ENCODE assay signal across 13 cellular contexts in the genomic region with DNA sequence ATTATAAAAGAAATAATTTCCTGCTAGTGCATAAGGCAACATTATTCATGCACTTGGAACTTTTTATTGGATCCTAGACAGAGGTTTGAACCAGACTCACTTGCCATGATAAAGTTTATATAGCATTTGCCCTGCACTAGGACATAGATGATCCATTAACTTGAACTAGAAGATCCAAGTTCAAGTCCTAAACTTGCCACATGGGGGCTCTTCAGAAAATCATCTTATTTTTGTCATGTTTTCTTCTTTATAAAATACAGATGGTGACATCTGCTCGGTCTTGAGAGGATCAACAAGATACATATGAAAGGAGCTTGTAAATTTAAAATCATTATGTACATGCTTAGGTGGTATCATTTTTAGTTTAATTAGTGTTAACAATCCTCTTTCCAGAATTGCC.
DNase-seq lines count a peak whose midpoint lies in the region; ATAC-seq and TF ChIP-seq lines count a peak whose summit lies in the region.
"Had no signal": no experiment of that assay in that cellular context is flagged by ENCODE, and none has a peak within 500 bp of the region (broad histone marks: within the 10 kb centered on the region; RNA-seq: fewer than 3 reads in every experiment).

No MANE protein-coding gene starts in this region.

- in situ Hi-C loops in GM13976 (cut with MboI; ENCODE audit: low sequenced_read_pairs, unreplicated experiment) = no loop called here

- H3K36me3 ChIP-seq in cardiac muscle cell (no peaks in the 10 kb centered on the region), heart left ventricle (no peaks in the 10 kb centered on the region), upper lobe of right lung (no peaks in the 10 kb centered on the region)
- H3K36me3 ChIP-seq: ovary, transverse colon had no signal

- WGBS in heart left ventricle, 4 donors = 59 to 70% (median 64%) methylated on average over 1 of the region's 1 CpG

- H3K27ac ChIP-seq in cardiac muscle cell (no peak overlapping the region), heart left ventricle (no peak overlapping the region), upper lobe of right lung (no peak overlapping the region)
- H3K27ac ChIP-seq: ovary, transverse colon had no signal

- peak; percentile 17 for TF ChIP-seq CTCF in cardiac muscle cell (IDR thresholded peaks at IDR 0.05; ENCODE audit: low read depth, low read length)
- TF ChIP-seq CTCF in heart left ventricle (IDR thresholded peaks at IDR 0.05) = no peak
- no peak for TF ChIP-seq CTCF in NB4 (IDR thresholded peaks at IDR 0.05; ENCODE audit: low read depth, low read length)
- TF ChIP-seq CTCF in choroid plexus epithelial cell (conservative IDR thresholded peaks at IDR 0.05; ENCODE audit: low read depth, low read length) = peak; percentile 37
- no peak for TF ChIP-seq CTCF in GM13976 (IDR thresholded peaks at IDR 0.05; ENCODE audit: borderline replicate concordance, control extremely low read depth, extremely low read depth, insufficient read depth, missing control alignments)
- TF ChIP-seq CTCF in upper lobe of right lung (IDR thresholded peaks at IDR 0.05) = no peak

- TF ChIP-seq POLR2A in heart left ventricle (IDR thresholded peaks at IDR 0.05) (no peak), NB4 (IDR thresholded peaks at IDR 0.05; ENCODE audit: extremely low read depth, insufficient read length) (no peak)

- H3K9me3 ChIP-seq in cardiac muscle cell (ENCODE audit: low read depth) (no peaks in the 10 kb centered on the region), heart left ventricle (no peaks in the 10 kb centered on the region), upper lobe of right lung (no peaks in the 10 kb centered on the region)
- H3K9me3 ChIP-seq: ovary, transverse colon had no signal

- H3K27me3 ChIP-seq in cardiac muscle cell = no peaks in the 10 kb centered on the region
- no peaks in the 10 kb centered on the region for H3K27me3 ChIP-seq in heart left ventricle
- H3K27me3 ChIP-seq in upper lobe of right lung = no peaks in the 10 kb centered on the region
- H3K27me3 ChIP-seq: ovary, transverse colon had no signal

- H3K4me3 ChIP-seq in cardiac muscle cell = no peak overlapping the region
- no peak overlapping the region for H3K4me3 ChIP-seq in heart left ventricle
- no peak overlapping the region for H3K4me3 ChIP-seq in NB4 (ENCODE audit: low read depth, low read length)
- no peak overlapping the region for H3K4me3 ChIP-seq in choroid plexus epithelial cell (ENCODE audit: low read depth, low read length)
- no peak overlapping the region for H3K4me3 ChIP-seq in upper lobe of right lung
- H3K4me3 ChIP-seq: ovary, transverse colon had no signal

- intact Hi-C loops in heart left ventricle (cut with DNase I) = no loop called here
- intact Hi-C loops in upper lobe of right lung (cut with DNase I) = no loop called here

- ATAC-seq in heart left ventricle (no peak), upper lobe of right lung (no peak)

- H3K4me1 ChIP-seq in cardiac muscle cell (ENCODE audit: low read depth) (no peaks in the 10 kb centered on the region), heart left ventricle (no peaks in the 10 kb centered on the region), upper lobe of right lung (no peaks in the 10 kb centered on the region)
- H3K4me1 ChIP-seq: transverse colon had no signal

- DNase-seq in cardiac muscle cell (ENCODE audit: low read depth in 1 of 2, low spot score in 1 of 2) (no peak), heart left ventricle (no peak), NB4 (ENCODE audit: low read depth) (peak; percentile 32), choroid plexus epithelial cell (ENCODE audit: low read depth) (peak; percentile 26), NCI-H1092 treated with DMSO at 0.1 percent for 48 hours (lab: John Stamatoyannopoulos, UW) (no peak), GM13976 (ENCODE audit: low spot score) (no peak), upper lobe of right lung (no peak), dedifferentiated amniotic fluid mesenchymal stem cell (ENCODE audit: extremely low spot score) (no peak)
- DNase-seq: NCI-H2227 treated with DMSO at 0.1 percent for 48 hours; ovary; stimulated activated CD4-positive, alpha-beta T cell treated with anti-CD3 and anti-CD28 coated beads, Interleukin-15, amount 100 ng/mL, for 24 hours; T1000; transverse colon had no signal

Comparison
In these comparisons a context has a peak if more than half of its experiments do, and no peak if none do; other contexts are left out.
1. CTCF ChIP-seq: peak in cardiac muscle cell (single experiment) and choroid plexus epithelial cell (single experiment); none in heart left ventricle (0 of 12), NB4 (single experiment), GM13976 (single experiment) and upper lobe of right lung (single experiment).
2. DNase-seq: peak in NB4 (single experiment) and choroid plexus epithelial cell (single experiment); none in cardiac muscle cell (0 of 2), heart left ventricle (0 of 5), NCI-H1092 treated with DMSO at 0.1 percent for 48 hours (single experiment), GM13976 (single experiment), upper lobe of right lung (single experiment) and dedifferentiated amniotic fluid mesenchymal stem cell (single experiment).